8 cellular contexts compared by ENCODE assay signal in the genomic region with DNA sequence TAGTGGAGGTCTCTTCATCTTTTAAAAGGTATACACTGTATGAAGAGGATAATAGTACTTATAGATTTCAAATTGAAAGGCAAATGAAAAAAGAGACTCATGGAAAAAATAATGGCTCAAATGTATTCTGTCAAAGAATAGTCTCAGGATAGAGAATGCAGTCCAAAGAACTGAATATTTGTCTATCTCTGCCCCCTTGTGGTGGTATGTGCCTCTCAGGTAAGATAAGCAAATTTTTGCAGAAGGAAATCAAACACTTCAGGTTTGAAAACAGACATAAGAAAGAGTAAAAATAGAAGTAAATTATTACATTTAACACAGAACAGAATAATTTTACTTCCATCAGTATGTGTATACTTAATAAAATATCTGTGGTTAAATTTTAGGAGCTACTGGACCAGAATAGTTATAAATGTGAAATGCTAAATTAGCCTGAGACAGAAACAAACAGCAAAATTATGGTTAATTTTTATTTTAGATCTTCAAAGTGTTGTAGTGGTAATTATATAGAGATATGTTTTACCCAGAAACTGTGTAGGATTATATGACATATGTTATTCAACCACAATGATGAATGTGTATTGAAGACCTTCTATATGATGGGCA.
DNase-seq lines count a peak whose midpoint lies in the region; ATAC-seq and TF ChIP-seq lines count a peak whose summit lies in the region.

No MANE protein-coding gene starts in this region.

- H3K36me3 Mint-ChIP-seq in stimulated activated memory B cell treated with anti-CD40 and anti-IgM and Interleukin-4, amounts not matched to agents 10 μg/mL and 1 μg/mL and 100 μg/mL, for 72 hours: no peaks in the 10 kb centered on the region

- no peaks in the 10 kb centered on the region for H3K4me1 ChIP-seq in DND-41 (ENCODE audit: insufficient read depth, low read length)
- H3K4me1 ChIP-seq in Peyer's patch: no peaks in the 10 kb centered on the region
- H3K4me1 ChIP-seq in suprapubic skin: no peaks in the 10 kb centered on the region

- H3K27ac ChIP-seq in DND-41 (ENCODE audit: low read length): no peak overlapping the region
- H3K27ac ChIP-seq in Peyer's patch: no peak overlapping the region
- H3K27ac ChIP-seq in suprapubic skin: no peak overlapping the region

- no peak for TF ChIP-seq EP300 in suprapubic skin (IDR thresholded peaks at IDR 0.05)

- no peak overlapping the region for H3K4me2 ChIP-seq in DND-41 (ENCODE audit: insufficient read depth, low read length)

- H3K9me3 ChIP-seq in DND-41 (ENCODE audit: insufficient read depth, low read length, severe bottlenecking) (no peaks in the 10 kb centered on the region), Peyer's patch (no peaks in the 10 kb centered on the region), suprapubic skin (no peaks in the 10 kb centered on the region)

- H3K9ac ChIP-seq in DND-41 (ENCODE audit: low read depth, low read length): no peak overlapping the region

- peak; percentile 83; the same call in 2 of the 3 replicates for ATAC-seq in DND-41 (ENCODE audit: insufficient read depth, low read depth)
- peak; percentile 66 for ATAC-seq in GM19452 (IDR thresholded peaks at IDR 0.05; ENCODE audit: unreplicated experiment)
- ATAC-seq in left colon: peak; percentile 74
- no peak for ATAC-seq in stimulated activated memory B cell treated with anti-CD40 and anti-IgM and Interleukin-4, amounts not matched to agents 10 μg/mL and 1 μg/mL and 100 μg/mL, for 72 hours

- H3K79me2 ChIP-seq in DND-41 (ENCODE audit: insufficient read depth, low read length): no peaks in the 10 kb centered on the region

- peak; percentile 86 for TF ChIP-seq CTCF in DND-41 (IDR thresholded peaks at IDR 0.05; ENCODE audit: borderline replicate concordance, extremely low read depth, low read length, poor library complexity, severe bottlenecking)
- peak in 5 of 6 experiments; percentile 41 to 59 (median 58) for TF ChIP-seq CTCF in Peyer's patch (IDR thresholded peaks at IDR 0.05)
- peak; percentile 56 to 73 for TF ChIP-seq CTCF in suprapubic skin (IDR thresholded peaks at IDR 0.05)

- no peak overlapping the region for H3K4me3 ChIP-seq in DND-41 (ENCODE audit: low read depth in 1 of 2, low read length in 2 of 2)
- H3K4me3 ChIP-seq in Peyer's patch: no peak overlapping the region
- no peak overlapping the region for H3K4me3 ChIP-seq in suprapubic skin

- H3K36me3 ChIP-seq in DND-41 (ENCODE audit: insufficient read depth, low read length) (no peaks in the 10 kb centered on the region), Peyer's patch (no peaks in the 10 kb centered on the region), suprapubic skin (no peaks in the 10 kb centered on the region)

- no peaks in the 10 kb centered on the region for H3K27me3 Mint-ChIP-seq in stimulated activated memory B cell treated with anti-CD40 and anti-IgM and Interleukin-4, amounts not matched to agents 10 μg/mL and 1 μg/mL and 100 μg/mL, for 72 hours

- no peaks in the 10 kb centered on the region for H3K27me3 ChIP-seq in DND-41 (ENCODE audit: insufficient read depth, low read length, poor library complexity)
- H3K27me3 ChIP-seq in Peyer's patch: no peaks in the 10 kb centered on the region
- no peaks in the 10 kb centered on the region for H3K27me3 ChIP-seq in suprapubic skin

- no peaks in the 10 kb centered on the region for H3K4me1 Mint-ChIP-seq in stimulated activated memory B cell treated with anti-CD40 and anti-IgM and Interleukin-4, amounts not matched to agents 10 μg/mL and 1 μg/mL and 100 μg/mL, for 72 hours

- TF ChIP-seq POLR2A in Peyer's patch (IDR thresholded peaks at IDR 0.05) (no peak), suprapubic skin (IDR thresholded peaks at IDR 0.05) (no peak)

- intact Hi-C loops in left colon (cut with DNase I, micrococcal nuclease): no loop called here

- DNase-seq in DND-41 (peak; percentile 54), LHCN-M2 (ENCODE audit: low read depth) (peak; percentile 61), Peyer's patch (no peak), cerebellar cortex (ENCODE audit: low spot score) (peak; percentile 76), left colon (peak in 1 of 2 donors; percentile 38), suprapubic skin (ENCODE audit: low spot score in 2 of 2) (no peak)

- no peak overlapping the region for H3K4me3 Mint-ChIP-seq in stimulated activated memory B cell treated with anti-CD40 and anti-IgM and Interleukin-4, amounts not matched to agents 10 μg/mL and 1 μg/mL and 100 μg/mL, for 72 hours

- H3K9me3 Mint-ChIP-seq in stimulated activated memory B cell treated with anti-CD40 and anti-IgM and Interleukin-4, amounts not matched to agents 10 μg/mL and 1 μg/mL and 100 μg/mL, for 72 hours: peaks cover 3% of the 10 kb centered on the region

- no peak overlapping the region for H2AFZ ChIP-seq in DND-41 (ENCODE audit: low read depth, low read length)

- no peak overlapping the region for H3K27ac Mint-ChIP-seq in stimulated activated memory B cell treated with anti-CD40 and anti-IgM and Interleukin-4, amounts not matched to agents 10 μg/mL and 1 μg/mL and 100 μg/mL, for 72 hours

- H4K20me1 ChIP-seq in DND-41 (ENCODE audit: insufficient read depth, low read length): no peaks in the 10 kb centered on the region

Comparison
In these comparisons a context has a peak if more than half of its experiments do, and no peak if none do; other contexts are left out.
1. DNase-seq: peak in DND-41 (single experiment), LHCN-M2 (single experiment) and cerebellar cortex (single experiment); none in Peyer's patch (0 of 3) and suprapubic skin (0 of 2).
2. Peak in every context shown above with its lines, with median percentiles within 50 percentile points of each other: CTCF ChIP-seq.